In the genomic region with DNA sequence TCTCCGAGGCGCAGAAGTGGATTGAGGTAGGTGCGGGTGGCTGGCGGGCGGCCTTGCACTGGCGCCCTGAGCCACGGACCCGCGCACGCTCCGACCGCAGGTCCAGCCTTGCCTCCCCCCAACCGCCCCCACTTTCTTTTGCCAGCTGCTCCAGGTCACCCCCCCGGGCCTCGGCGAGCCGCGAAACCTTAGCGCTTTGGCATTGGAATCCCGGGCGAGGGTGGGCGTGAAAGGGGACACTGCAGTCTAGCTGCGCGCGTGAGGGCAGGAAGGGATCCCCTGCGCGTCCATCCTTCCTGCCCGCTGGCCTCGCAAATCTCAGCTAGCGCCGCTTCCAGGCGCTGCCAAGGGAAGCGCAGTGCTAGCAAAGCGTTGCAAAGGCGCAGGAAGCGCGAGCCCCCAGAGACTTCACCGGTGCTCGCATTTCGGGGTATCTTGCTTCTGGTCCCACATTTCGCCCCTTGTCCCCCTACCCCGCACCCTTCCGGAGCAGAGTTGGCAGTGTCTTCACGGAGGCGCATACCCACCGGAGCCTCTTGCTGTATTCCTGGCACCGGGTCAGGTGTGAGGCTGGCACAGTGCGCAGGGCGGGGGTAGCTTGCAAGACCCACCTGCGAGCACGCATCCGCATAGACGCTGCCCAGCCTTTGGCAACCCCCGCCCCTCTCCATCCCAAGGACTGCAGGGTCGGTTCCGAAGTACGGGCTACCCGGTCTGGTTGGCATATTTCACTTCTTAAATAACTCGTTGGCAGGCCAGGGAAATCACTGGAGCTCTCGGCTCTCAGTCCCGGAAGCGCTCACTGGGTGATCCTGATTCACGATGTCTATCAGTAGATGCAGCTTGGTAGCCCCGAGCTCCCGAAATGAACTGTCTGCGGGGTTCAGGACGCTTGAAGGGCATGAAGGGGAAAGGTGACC, we compare ENCODE assay signal across 8 cellular contexts.
DNase-seq lines count a peak whose midpoint lies in the region; ATAC-seq and TF ChIP-seq lines count a peak whose summit lies in the region.

No MANE protein-coding gene starts in this region.

- CTCF ChIA-PET in PC-3 (lab: Charles Lee), result no interaction called here

- ATAC-seq in PC-3 (peak; percentile 14; the same call in 1 of the 2 replicates), GM21825 (IDR thresholded peaks at IDR 0.05; ENCODE audit: unreplicated experiment) (no peak), GM21737 (IDR thresholded peaks at IDR 0.05; ENCODE audit: unreplicated experiment) (no peak), HG03460 (IDR thresholded peaks at IDR 0.05; ENCODE audit: unreplicated experiment) (no peak)

- H3K27me3 ChIP-seq in PC-3 (ENCODE audit: low read length) (no peaks in the 10 kb centered on the region), muscle layer of colon (ENCODE audit: control insufficient read depth in 1 of 2, insufficient read depth in 2 of 2, low read length in 2 of 2) (no peaks in the 10 kb centered on the region)

- H4K20me1 ChIP-seq in PC-3 (ENCODE audit: low read length), result no peaks in the 10 kb centered on the region

- DNase-seq in DMS153 treated with DMSO at 0.1 percent for 48 hours (lab: John Stamatoyannopoulos, UW; ENCODE audit: unreplicated experiment) (peak; percentile 52), DMS153 (lab: John Stamatoyannopoulos, UW) (no peak), PC-3 (peak; percentile 46), fibroblast of gingiva (ENCODE audit: low read depth) (peak; percentile 10)

- no peaks in the 10 kb centered on the region for H3F3A ChIP-seq in PC-3 (ENCODE audit: low read length, unreplicated experiment)

- H3K4me3 ChIP-seq in PC-3 (ENCODE audit: low read length) (peak overlapping the region; percentile 85), muscle layer of colon (ENCODE audit: low read depth in 1 of 2, low read length in 2 of 2) (peak overlapping the region; percentile 75 to 91)

- peaks cover 35% of the 10 kb centered on the region for H3K4me1 ChIP-seq in PC-3 (ENCODE audit: insufficient read depth, low read length)
- H3K4me1 ChIP-seq in muscle layer of colon (ENCODE audit: insufficient read depth, low read length), result peaks cover 17% of the 10 kb centered on the region

- peak overlapping the region; percentile 84 for H2AFZ ChIP-seq in PC-3 (ENCODE audit: low read length)

- H3K9ac ChIP-seq in PC-3 (ENCODE audit: low read length) (peak overlapping the region; percentile 60), muscle layer of colon (ENCODE audit: low read length) (peak overlapping the region; percentile 25)

- H3K27ac ChIP-seq in PC-3 (ENCODE audit: low read length), result peak overlapping the region; percentile 31
- H3K27ac ChIP-seq in muscle layer of colon (ENCODE audit: low read depth, low read length), result peak overlapping the region; percentile 68

- peaks cover 50% of the 10 kb centered on the region for H3K79me2 ChIP-seq in PC-3 (ENCODE audit: low read length)

- no peaks in the 10 kb centered on the region for H3K9me2 ChIP-seq in PC-3 (replicated peaks; ENCODE audit: low read length)

- H3K9me3 ChIP-seq in PC-3 (ENCODE audit: low read length), result no peaks in the 10 kb centered on the region
- no peaks in the 10 kb centered on the region for H3K9me3 ChIP-seq in muscle layer of colon (ENCODE audit: low read length)

- peak overlapping the region; percentile 99 for H3K4me2 ChIP-seq in PC-3 (ENCODE audit: low read length)

- POLR2A ChIA-PET in PC-3 (lab: Charles Lee; ENCODE audit: unreplicated experiment), result interaction anchor here (0.6 to 0.7 kb wide), 3 partner anchors 42 to 104 kb away, joined by 3 read pairs; no protein-coding TSS in a partner anchor

- intact Hi-C loops in PC-3 (cut with micrococcal nuclease), result no loop called here

- H3K36me3 ChIP-seq in PC-3 (ENCODE audit: low read depth, low read length) (no peaks in the 10 kb centered on the region; the same call in 1 of the 2 replicates), muscle layer of colon (ENCODE audit: insufficient read depth, low read length) (no peaks in the 10 kb centered on the region)

- no TSS peak for BruUV-seq in PC-3 (replicated peaks; lab: Mats Ljungman, UMichigan)

- no peak for TF ChIP-seq CTCF in PC-3 (conservative IDR thresholded peaks at IDR 0.05; ENCODE audit: low read depth, low read length)
